In genomic region chr1:19647643-19648042, GRCh38 we compare ENCODE assay signal across 13 cellular contexts. TPM values are rescaled to one million over a fixed set of nuclear protein-coding genes. Genes with fewer than 3 reads are reported as not detected.
DNase-seq lines count a peak whose midpoint lies in the region; ATAC-seq and TF ChIP-seq lines count a peak whose summit lies in the region.
"Had no signal": no experiment of that assay in that cellular context is flagged by ENCODE, and none has a peak within 500 bp of the region (broad histone marks: within the 10 kb centered on the region; RNA-seq: fewer than 3 reads in every experiment).

No MANE protein-coding gene starts in this region.

- peak; percentile 16 to 77 (median 38) for DNase-seq in stimulated activated naive CD4-positive, alpha-beta T cell (lab: John Stamatoyannopoulos, UW)
- DNase-seq in stimulated activated naive CD4-positive, alpha-beta T cell treated with Interleukin-2 at 50 U/mL for 16 hours (lab: John Stamatoyannopoulos, UW): no peak
- DNase-seq in mammary epithelial cell: no peak
- DNase-seq in naive thymus-derived CD4-positive, alpha-beta T cell: peak in 7 of 9 donors; percentile 33 to 71 (median 60)
- DNase-seq in BE2C: no peak
- DNase-seq in OCI-LY7 (ENCODE audit: low spot score): no peak
- DNase-seq in putamen (ENCODE audit: low spot score): no peak
- DNase-seq in H4 (ENCODE audit: low spot score): no peak
- DNase-seq: NCI-H1930 had no signal

- H3K27ac Mint-ChIP-seq in naive thymus-derived CD4-positive, alpha-beta T cell: peak overlapping the region; percentile 24 to 85 (median 73)
- H3K27ac Mint-ChIP-seq: progenitor cell of endocrine pancreas had no signal

- no peaks in the 10 kb centered on the region for H3K9me2 ChIP-seq in OCI-LY7 (ENCODE audit: insufficient read depth, low read length)

- POLR2A ChIA-PET in naive thymus-derived CD4-positive, alpha-beta T cell (lab: Charles Lee): interaction anchor here (1.0 to 10.2 kb wide), 3 partner anchors 35 to 166 kb away, joined by 3 to 87 read pairs (median 3); a partner anchor contains a TSS
- POLR2A ChIA-PET in OCI-LY7 (lab: Charles Lee): no interaction called here

- H3K36me3 ChIP-seq in mammary epithelial cell (ENCODE audit: insufficient read depth, low read length) (no peaks in the 10 kb centered on the region), BE2C (no peaks in the 10 kb centered on the region), OCI-LY7 (ENCODE audit: insufficient read depth, low read length) (no peaks in the 10 kb centered on the region)
- no peaks in the 10 kb centered on the region for H3K36me3 ChIP-seq in naive thymus-derived CD4-positive, alpha-beta T cell (ENCODE audit: control insufficient read depth in 2 of 3, insufficient read depth in 3 of 3, low read length in 3 of 3)
- H3K36me3 ChIP-seq: BLaER1 treated with 17β-estradiol and CSF1 and Interleukin-3, amounts not matched to agents 10 nM and 100 nM had no signal

- H3K4me1 ChIP-seq in mammary epithelial cell (ENCODE audit: insufficient read depth, low read length) (peaks cover 76% of the 10 kb centered on the region), BE2C (no peaks in the 10 kb centered on the region), OCI-LY7 (ENCODE audit: insufficient read depth, low read length, poor library complexity, severe bottlenecking) (no peaks in the 10 kb centered on the region)
- H3K4me1 ChIP-seq in naive thymus-derived CD4-positive, alpha-beta T cell (ENCODE audit: control insufficient read depth in 2 of 2, insufficient read depth in 2 of 2, low read length in 2 of 2): peaks cover 6 to 7% of the 10 kb centered on the region in 2 donors

- ATAC-seq in naive thymus-derived CD4-positive, alpha-beta T cell: peak; percentile 30

- peaks cover 0 to 4% (median 0%) of the 10 kb centered on the region in 11 donors for H3K9me3 Mint-ChIP-seq in naive thymus-derived CD4-positive, alpha-beta T cell

- H4K20me1 ChIP-seq in mammary epithelial cell (ENCODE audit: insufficient read depth, low read length): no peaks in the 10 kb centered on the region
- no peaks in the 10 kb centered on the region for H4K20me1 ChIP-seq in OCI-LY7 (ENCODE audit: insufficient read depth, low read length)

- peaks cover 0 to 3% (median 0%) of the 10 kb centered on the region in 5 donors for H3K36me3 Mint-ChIP-seq in naive thymus-derived CD4-positive, alpha-beta T cell

- CTCF ChIA-PET in mammary epithelial cell (lab: Charles Lee; ENCODE audit: low non-redundant PET): no interaction called here
- CTCF ChIA-PET in naive thymus-derived CD4-positive, alpha-beta T cell (lab: Charles Lee): interaction anchor here (0.9 kb wide), 1 partner anchor 161 kb away, joined by 6 read pairs; no protein-coding TSS in a partner anchor
- CTCF ChIA-PET in OCI-LY7 (lab: Charles Lee; ENCODE audit: unreplicated experiment): no interaction called here

- TF ChIP-seq CTCF in mammary epithelial cell (conservative IDR thresholded peaks at IDR 0.05 in 1 of 2, IDR thresholded peaks at IDR 0.05 in 1 of 2; ENCODE audit: extremely low read depth in 1 of 2, insufficient read depth in 1 of 2, low read depth in 1 of 2, low read length in 2 of 2) (no peak), BE2C (IDR thresholded peaks at IDR 0.05; ENCODE audit: low read depth, low read length) (no peak), OCI-LY7 (conservative IDR thresholded peaks at IDR 0.05; ENCODE audit: low read length) (no peak)

- H3K27ac ChIP-seq in mammary epithelial cell (ENCODE audit: insufficient read depth, low read depth, low read length) (no peak overlapping the region), OCI-LY7 (ENCODE audit: low read depth, low read length, poor library complexity, severe bottlenecking) (no peak overlapping the region)
- H3K27ac ChIP-seq in naive thymus-derived CD4-positive, alpha-beta T cell (ENCODE audit: low read depth, low read length): no peak overlapping the region
- H3K27ac ChIP-seq: BLaER1 treated with 17β-estradiol and CSF1 and Interleukin-3, amounts not matched to agents 10 nM and 100 nM; VCaP had no signal

- whole genome bisulfite sequencing in mammary epithelial cell (ENCODE audit: low coverage, missing lambda C conversion rate): 77% methylated on average over 13 of the region's 16 CpGs

- H3K9me3 ChIP-seq in mammary epithelial cell (replicated peaks; ENCODE audit: insufficient read depth, low read length): no peaks in the 10 kb centered on the region
- no peaks in the 10 kb centered on the region for H3K9me3 ChIP-seq in naive thymus-derived CD4-positive, alpha-beta T cell (ENCODE audit: control insufficient read depth in 2 of 3, low read length in 3 of 3)
- no peaks in the 10 kb centered on the region for H3K9me3 ChIP-seq in BE2C
- H3K9me3 ChIP-seq in OCI-LY7 (ENCODE audit: low read length): no peaks in the 10 kb centered on the region
- H3K9me3 ChIP-seq: BLaER1 treated with 17β-estradiol and CSF1 and Interleukin-3, amounts not matched to agents 10 nM and 100 nM had no signal

- BruUV-seq in mammary epithelial cell (replicated peaks; lab: Mats Ljungman, UMichigan) (no TSS peak), OCI-LY7 (replicated peaks; lab: Mats Ljungman, UMichigan) (no TSS peak)

- no peak overlapping the region for H3K9ac ChIP-seq in mammary epithelial cell (ENCODE audit: insufficient read depth, low read length)
- H3K9ac ChIP-seq: BLaER1 treated with 17β-estradiol and CSF1 and Interleukin-3, amounts not matched to agents 10 nM and 100 nM had no signal

- intact Hi-C loops in mammary epithelial cell (cut with micrococcal nuclease): loop anchor here (1.0 to 10.0 kb wide), 4 partner anchors 51 to 283 kb away; partner anchors contain the start of gene CAPZB
- intact Hi-C loops in naive thymus-derived CD4-positive, alpha-beta T cell (cut with micrococcal nuclease): loop anchor here (1.0 to 10.0 kb wide), 2 partner anchors 333 to 437 kb away; partner anchors contain the start of genes AKR7A2 (in 1 of the 2), SLC66A1 (in 1 of the 2) and UBR4 (in 1 of the 2)
- intact Hi-C loops in OCI-LY7 (cut with micrococcal nuclease; ENCODE audit: unreplicated experiment): no loop called here

- dilution Hi-C loops in mammary epithelial cell (cut with HindIII; ENCODE audit: low sequenced_read_pairs): no loop called here

- H3K4me2 ChIP-seq in mammary epithelial cell (ENCODE audit: insufficient read depth, low read depth, low read length) (peak overlapping the region; percentile 91), OCI-LY7 (ENCODE audit: low read length) (no peak overlapping the region)

- peak overlapping the region in 9 of 10 donors; percentile 42 to 99 (median 71) for H3K4me3 Mint-ChIP-seq in naive thymus-derived CD4-positive, alpha-beta T cell

- H3K4me3 ChIP-seq in mammary epithelial cell (replicated peaks in 1 of 3; ENCODE audit: insufficient read depth in 1 of 3, low read depth in 2 of 3, low read length in 3 of 3) (no peak overlapping the region), BE2C (ENCODE audit: low read depth, low read length) (no peak overlapping the region), OCI-LY7 (ENCODE audit: low read depth, low read length, poor library complexity, severe bottlenecking) (no peak overlapping the region)
- no peak overlapping the region for H3K4me3 ChIP-seq in naive thymus-derived CD4-positive, alpha-beta T cell (ENCODE audit: low read length)
- H3K4me3 ChIP-seq: BLaER1 treated with 17β-estradiol and CSF1 and Interleukin-3, amounts not matched to agents 10 nM and 100 nM had no signal

- in situ Hi-C loops in mammary epithelial cell (cut with MboI; ENCODE audit: low sequenced_read_pairs in 2 of 2): loop anchor here in 1 of 2 donors (5.0 to 10.0 kb wide), 3 partner anchors 50 to 283 kb away; partner anchors contain the start of gene CAPZB

- H3K27me3 ChIP-seq in mammary epithelial cell (ENCODE audit: insufficient read depth, low read length) (no peaks in the 10 kb centered on the region), BE2C (0 out of 2 replicates have a peak, but pooled peaks cover 3% of the 10 kb centered on the region)
- no peaks in the 10 kb centered on the region for H3K27me3 ChIP-seq in naive thymus-derived CD4-positive, alpha-beta T cell (ENCODE audit: control insufficient read depth in 2 of 2, insufficient read depth in 2 of 2, low read length in 2 of 2)

- H3K27me3 Mint-ChIP-seq in naive thymus-derived CD4-positive, alpha-beta T cell: peaks cover 0 to 27% (median 6%) of the 10 kb centered on the region in 5 donors

- H2AFZ ChIP-seq in mammary epithelial cell (ENCODE audit: low read depth, low read length): no peak overlapping the region
- no peak overlapping the region for H2AFZ ChIP-seq in OCI-LY7 (ENCODE audit: low read length)

- H3K4me1 Mint-ChIP-seq in naive thymus-derived CD4-positive, alpha-beta T cell: peaks cover 17 to 42% (median 34%) of the 10 kb centered on the region in 7 donors

- H3K79me2 ChIP-seq in mammary epithelial cell (ENCODE audit: insufficient read depth, low read length) (peaks cover 82% of the 10 kb centered on the region), OCI-LY7 (ENCODE audit: insufficient read depth, low read depth, low read length) (no peaks in the 10 kb centered on the region)

RNA-seq across cellular contexts. Expression of gene NBL1, which starts 3.5 kb away (rescaled TPM):
- 100 to 1,000 TPM in 1 of 2 donors, 10 to 100 TPM in 1; 49.7 to 132 TPM for total RNA-seq in mammary epithelial cell
- polyA plus RNA-seq in mammary epithelial cell: 108 TPM
- polyA minus RNA-seq in mammary epithelial cell: 169 TPM
- total RNA-seq in naive thymus-derived CD4-positive, alpha-beta T cell: 10 to 100 TPM; 20.7 to 36.1 (median 22.8) TPM
- 1 to 10 TPM; 2.5 to 4.0 TPM for polyA plus RNA-seq in naive thymus-derived CD4-positive, alpha-beta T cell
- polyA plus RNA-seq in BE2C (2012; ENCODE audit: insufficient read depth, insufficient read length, low read depth): 8.0 TPM
- 0.33 TPM in 1 of 2 replicates, not detected in the other for total RNA-seq in OCI-LY7 (2014; rRNA removed; shearing (Covaris generic))
- not detected in 2 replicates for total RNA-seq in OCI-LY7 (2022)
- total RNA-seq in H4 (2014; rRNA removed; shearing (Covaris generic)): 34.2 and 53.1 TPM in 2 replicates

RNA-seq across cellular contexts. Expression of gene HTR6, which starts 17.0 kb away (rescaled TPM):
- not detected for total RNA-seq in mammary epithelial cell
- not detected for polyA plus RNA-seq in mammary epithelial cell
- polyA minus RNA-seq in mammary epithelial cell: not detected
- total RNA-seq in naive thymus-derived CD4-positive, alpha-beta T cell: under 1 TPM in 2 of 5 experiments, not detected in 3; 0.40 to 0.54 TPM
- under 1 TPM; 0.13 to 0.92 TPM for polyA plus RNA-seq in naive thymus-derived CD4-positive, alpha-beta T cell
- not detected for polyA plus RNA-seq in BE2C (2012; ENCODE audit: insufficient read depth, insufficient read length, low read depth)
- not detected in 2 replicates for total RNA-seq in OCI-LY7 (2014; rRNA removed; shearing (Covaris generic))
- not detected in 2 replicates for total RNA-seq in OCI-LY7 (2022)
- total RNA-seq in H4 (2014; rRNA removed; shearing (Covaris generic)): not detected in 2 replicates
- total RNA-seq: HT1080, progenitor cell of endocrine pancreas had no signal

Comparison
In these comparisons a context has a peak if more than half of its experiments do, and no peak if none do; other contexts are left out.
1. DNase-seq: peak in stimulated activated naive CD4-positive, alpha-beta T cell (6 of 6) and naive thymus-derived CD4-positive, alpha-beta T cell (7 of 9); none in stimulated activated naive CD4-positive, alpha-beta T cell treated with Interleukin-2 at 50 U/mL for 16 hours (single experiment), mammary epithelial cell (single experiment), BE2C (single experiment), OCI-LY7 (single experiment), putamen (single experiment) and H4 (single experiment).
2. RNA of gene NBL1, which starts 3.5 kb away (total RNA-seq): 49.7 to 132 TPM in mammary epithelial cell, 34.2 to 53.1 TPM in H4 and 20.7 to 36.1 TPM in naive thymus-derived CD4-positive, alpha-beta T cell; 0.33 TPM in OCI-LY7; every median in the first group is over 10 times any median in the second.